Comparison of ENCODE assay signal across 8 cellular contexts in genomic region chr6:42783177-42783875, GRCh38. TPM values are rescaled to one million over a fixed set of nuclear protein-coding genes. Genes with fewer than 3 reads are reported as not detected.
A peak's percentile ranks its signal among the peaks of the same experiment; 100 is the strongest.
DNase-seq lines count a peak whose midpoint lies in the region; ATAC-seq and TF ChIP-seq lines count a peak whose summit lies in the region.

No MANE protein-coding gene starts in this region.

- H3K27me3 Mint-ChIP-seq in activated CD4-positive, alpha-beta T cell treated with anti-CD3 and anti-CD28 coated beads, Interleukin-2, amount 10 ng/mL, durations not matched to agents 7 days and 5 days, result no peaks in the 10 kb centered on the region

- WGBS in right lobe of liver (ENCODE audit: insufficient coverage, low coverage, low lambda C conversion rate, missing lambda C conversion rate), result 0% methylated on average over 9 of the region's 79 CpGs

- H3K9me3 Mint-ChIP-seq in activated CD4-positive, alpha-beta T cell treated with anti-CD3 and anti-CD28 coated beads, Interleukin-2, amount 10 ng/mL, durations not matched to agents 7 days and 5 days, result no peaks in the 10 kb centered on the region

- no peaks in the 10 kb centered on the region for H3K27me3 ChIP-seq in right lobe of liver

- POLR2A ChIA-PET in activated CD4-positive, alpha-beta T cell treated with anti-CD3 and anti-CD28 coated beads, Interleukin-2, amount 10 ng/mL, durations not matched to agents 7 days and 5 days (lab: Charles Lee), result no interaction called here

- intact Hi-C loops in right lobe of liver (cut with DNase I), result no loop called here

- H3K36me3 ChIP-seq in right lobe of liver, result no peaks in the 10 kb centered on the region

- H3K4me3 ChIP-seq in right lobe of liver, result peak overlapping the region; percentile 71 to 83 (median 76)

- ATAC-seq in HG02588 (IDR thresholded peaks at IDR 0.05; ENCODE audit: unreplicated experiment), result peak; percentile 52
- ATAC-seq in right lobe of liver, result peak; percentile 58 to 73 (median 66)

- peaks cover 0 to 9% (median 5%) of the 10 kb centered on the region in 4 donors for H3K4me1 ChIP-seq in right lobe of liver

- H3K27ac Mint-ChIP-seq in activated CD4-positive, alpha-beta T cell treated with anti-CD3 and anti-CD28 coated beads, Interleukin-2, amount 10 ng/mL, durations not matched to agents 7 days and 5 days, result peak overlapping the region; percentile 100

- peaks cover 22% of the 10 kb centered on the region for H3K36me3 Mint-ChIP-seq in activated CD4-positive, alpha-beta T cell treated with anti-CD3 and anti-CD28 coated beads, Interleukin-2, amount 10 ng/mL, durations not matched to agents 7 days and 5 days (ENCODE audit: low read depth)

- CTCF ChIA-PET in activated CD4-positive, alpha-beta T cell treated with anti-CD3 and anti-CD28 coated beads, Interleukin-2, amount 10 ng/mL, durations not matched to agents 7 days and 5 days (lab: Charles Lee), result interaction anchor here (1.8 kb wide), 1 partner anchor 12 kb away, joined by 6 read pairs; no protein-coding TSS in a partner anchor

- no peaks in the 10 kb centered on the region for H3K9me3 ChIP-seq in right lobe of liver

- peak overlapping the region; percentile 95 for H3K4me3 Mint-ChIP-seq in activated CD4-positive, alpha-beta T cell treated with anti-CD3 and anti-CD28 coated beads, Interleukin-2, amount 10 ng/mL, durations not matched to agents 7 days and 5 days

- H3K27ac ChIP-seq in right lobe of liver, result peak overlapping the region; percentile 100

- DNase-seq in ELF-1 (ENCODE audit: low read depth, low spot score) (peak; percentile 62), NCI-H2227 treated with DMSO at 0.1 percent for 48 hours (lab: John Stamatoyannopoulos, UW) (peak; percentile 16), dermis blood vessel endothelial cell (peak; percentile 78), right lobe of liver (peak; percentile 74 to 81 (median 80)), kidney glomerular epithelial cell (lab: John Stamatoyannopoulos, UW) (no peak)
- DNase-seq in activated CD4-positive, alpha-beta T cell treated with anti-CD3 and anti-CD28 coated beads, Interleukin-2, amount 10 ng/mL, durations not matched to agents 7 days and 5 days, result peak; percentile 75
- peak; percentile 75 for DNase-seq in stimulated activated CD4-positive, alpha-beta T cell treated with anti-CD3 and anti-CD28 coated beads, Interleukin-4, amount 100 ng/mL, for 1 hour

- no peak for TF ChIP-seq CTCF in right lobe of liver (IDR thresholded peaks at IDR 0.05)

- peak; percentile 24 for TF ChIP-seq POLR2A in right lobe of liver (IDR thresholded peaks at IDR 0.05)

- H3K4me1 Mint-ChIP-seq in activated CD4-positive, alpha-beta T cell treated with anti-CD3 and anti-CD28 coated beads, Interleukin-2, amount 10 ng/mL, durations not matched to agents 7 days and 5 days, result peaks cover 23% of the 10 kb centered on the region

RNA-seq across cellular contexts. Expression of gene BICRAL, which starts 1.5 kb away (rescaled TPM):
- 10 to 100 TPM; 23.4 to 27.8 TPM for total RNA-seq in activated CD4-positive, alpha-beta T cell treated with anti-CD3 and anti-CD28 coated beads, Interleukin-2, amount 10 ng/mL, durations not matched to agents 7 days and 5 days
- total RNA-seq in dermis blood vessel endothelial cell (4.9 and 6.8 TPM in 2 replicates), right lobe of liver (1 to 10 TPM; 4.3 to 6.0 (median 5.5) TPM)

RNA-seq across cellular contexts. Expression of gene TBCC, which starts 37.4 kb away (rescaled TPM):
- 10 to 100 TPM; 37.1 to 38.6 TPM for total RNA-seq in activated CD4-positive, alpha-beta T cell treated with anti-CD3 and anti-CD28 coated beads, Interleukin-2, amount 10 ng/mL, durations not matched to agents 7 days and 5 days
- total RNA-seq in dermis blood vessel endothelial cell (41.9 and 53.4 TPM in 2 replicates), right lobe of liver (10 to 100 TPM in 2 of 6 experiments, 1 to 10 TPM in 4; 5.4 to 12.2 (median 6.3) TPM)
